10 cellular contexts compared by ENCODE assay signal in the genomic region with DNA sequence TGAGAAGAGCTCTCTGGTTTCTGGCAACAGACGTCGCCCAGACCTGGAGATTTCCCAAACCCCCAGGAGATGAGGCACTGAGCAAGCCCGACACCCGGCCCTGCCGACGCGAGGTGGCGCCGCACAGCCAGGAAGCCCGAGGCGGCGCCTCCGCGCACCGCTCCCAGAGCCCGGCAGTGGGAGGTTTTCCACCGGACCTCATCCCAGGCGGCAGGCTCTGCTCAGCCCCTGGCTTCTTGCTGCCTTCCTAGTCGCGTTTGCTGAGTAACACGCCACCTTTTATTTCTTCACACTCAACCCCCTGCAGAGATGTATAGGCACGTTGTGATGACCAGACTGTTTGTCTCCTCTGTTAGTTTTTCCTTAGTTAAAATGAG. TPM values are rescaled to one million over a fixed set of nuclear protein-coding genes. Genes with fewer than 3 reads are reported as not detected.
DNase-seq lines count a peak whose midpoint lies in the region; ATAC-seq and TF ChIP-seq lines count a peak whose summit lies in the region.
"Had no signal": no experiment of that assay in that cellular context is flagged by ENCODE, and none has a peak within 500 bp of the region (broad histone marks: within the 10 kb centered on the region; RNA-seq: fewer than 3 reads in every experiment).

No MANE protein-coding gene starts in this region.

- CTCF ChIA-PET in Caco-2 (lab: Charles Lee) (interaction anchor here (0.8 kb wide), 1 partner anchor 274 kb away, joined by 4 read pairs; no protein-coding TSS in a partner anchor), OCI-LY7 (lab: Charles Lee; ENCODE audit: unreplicated experiment) (no interaction called here)

- no peaks in the 10 kb centered on the region for H3K4me1 Mint-ChIP-seq in Caco-2 (ENCODE audit: low read depth, unreplicated experiment)
- H3K4me1 Mint-ChIP-seq in HFFc6 (ENCODE audit: low read depth): peaks cover 34% of the 10 kb centered on the region

- POLR2A ChIA-PET in Caco-2 (lab: Charles Lee) (no interaction called here), OCI-LY7 (lab: Charles Lee) (no interaction called here)

- no peaks in the 10 kb centered on the region for H3K79me2 ChIP-seq in OCI-LY7 (ENCODE audit: insufficient read depth, low read depth, low read length)

- H2AFZ ChIP-seq in OCI-LY7 (ENCODE audit: low read length): no peak overlapping the region

- H3K27me3 Mint-ChIP-seq in Caco-2 (ENCODE audit: insufficient read depth, unreplicated experiment) (peaks cover 9% of the 10 kb centered on the region), HFFc6 (ENCODE audit: insufficient read depth) (peaks cover 3% of the 10 kb centered on the region; the same call in 1 of the 2 replicates)

- no peak overlapping the region for H3K4me2 ChIP-seq in OCI-LY7 (ENCODE audit: low read length)

- intact Hi-C loops in Caco-2 (cut with micrococcal nuclease; ENCODE audit: unreplicated experiment): loop anchor here (1.0 kb wide), 5 partner anchors 56 to 518 kb away; partner anchors contain the start of gene ARRDC4
- intact Hi-C loops in OCI-LY7 (cut with micrococcal nuclease; ENCODE audit: unreplicated experiment): no loop called here

- H3K36me3 ChIP-seq in Caco-2 (ENCODE audit: control insufficient read depth, insufficient read depth, low read length) (no peaks in the 10 kb centered on the region), OCI-LY7 (ENCODE audit: insufficient read depth, low read length) (no peaks in the 10 kb centered on the region), kidney epithelial cell (ENCODE audit: control insufficient read depth, insufficient read depth, low read length) (no peaks in the 10 kb centered on the region)

- BruUV-seq in Caco-2 (replicated peaks; lab: Mats Ljungman, UMichigan) (no TSS peak), OCI-LY7 (replicated peaks; lab: Mats Ljungman, UMichigan) (no TSS peak)

- H3K4me1 ChIP-seq in Caco-2 (no peaks in the 10 kb centered on the region), OCI-LY7 (ENCODE audit: insufficient read depth, low read length, poor library complexity, severe bottlenecking) (no peaks in the 10 kb centered on the region)

- no peaks in the 10 kb centered on the region for H4K20me1 ChIP-seq in OCI-LY7 (ENCODE audit: insufficient read depth, low read length)

- H3K9me3 Mint-ChIP-seq in Caco-2 (ENCODE audit: unreplicated experiment): no peaks in the 10 kb centered on the region
- no peaks in the 10 kb centered on the region for H3K9me3 Mint-ChIP-seq in HFFc6
- H3K9me3 Mint-ChIP-seq: T-cell had no signal

- H3K27ac ChIP-seq in OCI-LY7 (ENCODE audit: low read depth, low read length, poor library complexity, severe bottlenecking) (no peak overlapping the region), caudate nucleus (ENCODE audit: low read depth, low read length) (no peak overlapping the region)
- H3K27ac ChIP-seq: skin epidermis had no signal

- TF ChIP-seq CTCF in Caco-2 (IDR thresholded peaks at IDR 0.05; ENCODE audit: insufficient read depth in 1 of 2, low read depth in 1 of 2, low read length in 1 of 2, severe bottlenecking in 1 of 2, unreplicated experiment in 1 of 2) (peak; percentile 51 to 77), HFFc6 (IDR thresholded peaks at IDR 0.05) (peak; percentile 88), OCI-LY7 (conservative IDR thresholded peaks at IDR 0.05; ENCODE audit: low read length) (peak; percentile 53), kidney epithelial cell (IDR thresholded peaks at IDR 0.05; ENCODE audit: insufficient read depth, low read length, poor library complexity, severe bottlenecking) (peak; percentile 67)

- no peaks in the 10 kb centered on the region for H3K9me2 ChIP-seq in OCI-LY7 (ENCODE audit: insufficient read depth, low read length)

- H3K27me3 ChIP-seq in Caco-2 (replicated peaks; ENCODE audit: control insufficient read depth, insufficient read depth, low read length) (no peaks in the 10 kb centered on the region; the same call in 1 of the 2 replicates), kidney epithelial cell (ENCODE audit: control insufficient read depth, insufficient read depth, low read length) (peaks cover 6% of the 10 kb centered on the region)

- H3K9me3 ChIP-seq in Caco-2 (no peaks in the 10 kb centered on the region), OCI-LY7 (ENCODE audit: low read length) (no peaks in the 10 kb centered on the region)

- DNase-seq in Caco-2 (peak; percentile 66 to 77), HFFc6 (peak; percentile 76), OCI-LY7 (ENCODE audit: low spot score) (peak; percentile 2), caudate nucleus (lab: John Stamatoyannopoulos, UW) (peak in 39 of 61 donors; percentile 2 to 59 (median 24)), kidney epithelial cell (ENCODE audit: low read depth) (peak; percentile 10)
- DNase-seq in stimulated activated CD8-positive, alpha-beta memory T cell treated with anti-CD3 and anti-CD28 coated beads, Interleukin-4, amount 100 ng/mL, for 48 hours: peak; percentile 47

- H3K36me3 Mint-ChIP-seq in Caco-2 (ENCODE audit: insufficient read depth, unreplicated experiment) (no peaks in the 10 kb centered on the region), HFFc6 (ENCODE audit: low read depth) (no peaks in the 10 kb centered on the region)
- H3K36me3 Mint-ChIP-seq: T-cell had no signal

- ATAC-seq in HG02610 (IDR thresholded peaks at IDR 0.05; ENCODE audit: unreplicated experiment) (no peak), GM18520 (IDR thresholded peaks at IDR 0.05; ENCODE audit: unreplicated experiment) (no peak)
- ATAC-seq: T-cell had no signal

- H3K4me3 Mint-ChIP-seq in Caco-2 (ENCODE audit: unreplicated experiment) (no peak overlapping the region), HFFc6 (peak overlapping the region; percentile 71)
- H3K4me3 Mint-ChIP-seq: T-cell had no signal

- no peak overlapping the region for H3K4me3 ChIP-seq in Caco-2 (ENCODE audit: low read depth, low read length)
- no peak overlapping the region for H3K4me3 ChIP-seq in OCI-LY7 (ENCODE audit: low read depth, low read length, poor library complexity, severe bottlenecking)
- H3K4me3 ChIP-seq in kidney epithelial cell (ENCODE audit: low read depth, low read length): no peak overlapping the region
- H3K4me3 ChIP-seq: skin epidermis had no signal

- H3K27ac Mint-ChIP-seq in Caco-2 (ENCODE audit: unreplicated experiment): no peak overlapping the region
- peak overlapping the region; percentile 68 for H3K27ac Mint-ChIP-seq in HFFc6
- H3K27ac Mint-ChIP-seq: T-cell had no signal

RNA-seq across cellular contexts. Expression of gene ARRDC4, which starts 56.3 kb away (rescaled TPM):
- total RNA-seq in Caco-2 (2022) (3.2 and 4.1 TPM in 2 replicates), OCI-LY7 (2022) (not detected in 2 replicates), kidney epithelial cell (4.2 and 4.4 TPM in 2 replicates)
- total RNA-seq in HFFc6 (2021; fragmentation: NEBNext Ultra II Directional; extraction: Animal tissue kit (Norgen Biotek cat#: 25700)): 10 to 100 TPM; 20.2 to 60.1 (median 23.8) TPM
- total RNA-seq in OCI-LY7 (2014; rRNA removed; shearing (Covaris generic)): not detected in 2 replicates

Comparison
In these comparisons a context has a peak if more than half of its experiments do, and no peak if none do; other contexts are left out.
1. DNase-seq: peak in every context shown above with its lines; median percentile 76 in HFFc6; 72 in Caco-2; 47 in stimulated activated CD8-positive, alpha-beta memory T cell treated with anti-CD3 and anti-CD28 coated beads, Interleukin-4, amount 100 ng/mL, for 48 hours; 24 in caudate nucleus; 10 in kidney epithelial cell; 2 in OCI-LY7.